In genomic region chr4:108060164-108060563, GRCh38 we compare ENCODE assay signal across 8 cellular contexts.
DNase-seq lines count a peak whose midpoint lies in the region; ATAC-seq, FAIRE-seq and TF ChIP-seq lines count a peak whose summit lies in the region.

No MANE protein-coding gene starts in this region.

- POLR2A ChIA-PET in AG04449 (lab: Yijun Ruan, JAX): no interaction called here

- H3K27me3 ChIP-seq in MG63: no peaks in the 10 kb centered on the region

- CTCF ChIA-PET in AG04449 (lab: Yijun Ruan, JAX): interaction anchor here (0.9 to 5.1 kb wide), 10 partner anchors 9 to 512 kb away, joined by 3 to 49 read pairs (median 4); no protein-coding TSS in a partner anchor

- H3K36me3 ChIP-seq in MG63: no peaks in the 10 kb centered on the region

- DNase-seq in AG04449 (ENCODE audit: low read depth, low spot score): no peak
- no peak for DNase-seq in GM20000 (ENCODE audit: low spot score)
- peak; percentile 53 for DNase-seq in SW480 (ENCODE audit: low spot score)
- peak; percentile 28 to 55 for DNase-seq in frontal cortex (ENCODE audit: low spot score in 2 of 2)
- peak; percentile 32 for DNase-seq in smooth muscle cell of the brain vasculature (ENCODE audit: low read depth, low spot score)
- no peak for DNase-seq in MG63

- H3K4me3 ChIP-seq in AG04449 (ENCODE audit: low read depth, low read length): no peak overlapping the region
- H3K4me3 ChIP-seq in MG63: no peak overlapping the region

- H3K9me3 ChIP-seq in MG63: no peaks in the 10 kb centered on the region

- ATAC-seq in HG02938 (IDR thresholded peaks at IDR 0.05; ENCODE audit: unreplicated experiment): no peak
- ATAC-seq in GM21367 (IDR thresholded peaks at IDR 0.05; ENCODE audit: unreplicated experiment): no peak

- TF ChIP-seq CTCF in AG04449 (IDR thresholded peaks at IDR 0.05; ENCODE audit: insufficient read depth, low read length, missing control alignments) (peak; percentile 12), GM20000 (IDR thresholded peaks at IDR 0.05; ENCODE audit: extremely low read depth, missing control alignments) (peak; percentile 14)

- FAIRE-seq in frontal cortex (lab: Jason Lieb, UNC): no peak

Comparison
In these comparisons a context has a peak if more than half of its experiments do, and no peak if none do; other contexts are left out.
1. DNase-seq: peak in SW480 (single experiment), frontal cortex (2 of 2) and smooth muscle cell of the brain vasculature (single experiment); none in AG04449 (single experiment), GM20000 (single experiment) and MG63 (single experiment).